In the genomic region with DNA sequence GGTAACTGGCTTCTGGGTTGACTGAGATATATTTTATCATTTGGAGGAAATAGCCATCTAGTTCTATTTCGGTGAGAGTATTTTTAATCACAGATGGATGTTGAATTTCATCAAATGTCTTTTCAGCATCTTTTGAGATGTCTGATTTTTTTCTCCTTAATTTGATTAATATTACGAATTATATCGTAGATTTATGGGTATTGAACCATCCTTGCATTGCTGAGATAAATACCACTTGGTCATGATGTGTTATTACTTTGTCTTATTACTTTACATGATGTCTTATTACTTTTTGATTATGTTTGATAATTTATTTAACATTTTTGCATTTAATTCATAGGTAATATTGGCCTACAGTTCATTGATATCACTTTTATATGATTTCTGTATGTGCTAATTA, we compare ENCODE assay signal across 29 cellular contexts.
"Had no signal": no experiment of that assay in that cellular context is flagged by ENCODE, and none has a peak within 500 bp of the region (broad histone marks: within the 10 kb centered on the region; RNA-seq: fewer than 3 reads in every experiment).

No MANE protein-coding gene starts in this region.

- ATAC-seq: left colon; left lung; lower lobe of right lung; naive thymus-derived CD8-positive, alpha-beta T cell; pancreas; right cardiac atrium; sciatic nerve; stimulated activated effector memory CD8-positive, alpha-beta T cell treated with anti-CD3 and anti-CD28 coated beads, Interleukin-12 subunit alpha, Interleukin-12 subunit beta, amount 100 ng/mL, for 72 hours; upper lobe of right lung had no signal

- H3K4me3 ChIP-seq: left lung, lower lobe of right lung, pancreas, prostate gland, skin epidermis, suprapubic skin, thoracic aorta, tibial artery, upper lobe of right lung had no signal

- H3K36me3 ChIP-seq: lower lobe of right lung, pancreas, prostate gland, tibial artery, upper lobe of right lung had no signal

- H3K27me3 ChIP-seq: left lung, pancreas, suprapubic skin, tibial artery, upper lobe of right lung had no signal

- H3K4me1 ChIP-seq: left lung, lower lobe of right lung, pancreas, prostate gland, suprapubic skin, tibial artery, upper lobe of right lung had no signal

- H3K9me3 ChIP-seq: pancreas, prostate gland had no signal

- FAIRE-seq: islet of Langerhans, kidney, urothelium cell line had no signal

- DNase-seq: hypothalamus; immature natural killer cell; kidney; left colon; left lung; lower lobe of right lung; mammary epithelial cell; mesenchymal stem cell; naive thymus-derived CD8-positive, alpha-beta T cell; nucleus accumbens; pancreas; posterior cingulate gyrus; retina; right cardiac atrium; stimulated activated CD4-positive, alpha-beta T cell treated with anti-CD3 and anti-CD28 coated beads, Interleukin-12 subunit alpha, Interleukin-12 subunit beta, amount 100 ng/mL, for 4 hours; stimulated activated CD4-positive, alpha-beta T cell treated with anti-CD3 and anti-CD28 coated beads, Interleukin-15, amount 100 ng/mL, for 24 hours; stimulated activated CD4-positive, alpha-beta T cell treated with anti-CD3 and anti-CD28 coated beads, Interleukin-2, amount 100 ng/mL, for 24 hours; stimulated activated CD4-positive, alpha-beta T cell treated with anti-CD3 and anti-CD28 coated beads, Interleukin-4, amount 100 ng/mL, for 1 hour; stimulated activated naive CD4-positive, alpha-beta T cell; tibial artery; upper lobe of right lung had no signal

- H3K27ac ChIP-seq: left lung, lower lobe of right lung, pancreas, prostate gland, skin epidermis, suprapubic skin, thoracic aorta, tibial artery, upper lobe of right lung had no signal
